ENCODE assay signal across 1 cellular context in the genomic region with DNA sequence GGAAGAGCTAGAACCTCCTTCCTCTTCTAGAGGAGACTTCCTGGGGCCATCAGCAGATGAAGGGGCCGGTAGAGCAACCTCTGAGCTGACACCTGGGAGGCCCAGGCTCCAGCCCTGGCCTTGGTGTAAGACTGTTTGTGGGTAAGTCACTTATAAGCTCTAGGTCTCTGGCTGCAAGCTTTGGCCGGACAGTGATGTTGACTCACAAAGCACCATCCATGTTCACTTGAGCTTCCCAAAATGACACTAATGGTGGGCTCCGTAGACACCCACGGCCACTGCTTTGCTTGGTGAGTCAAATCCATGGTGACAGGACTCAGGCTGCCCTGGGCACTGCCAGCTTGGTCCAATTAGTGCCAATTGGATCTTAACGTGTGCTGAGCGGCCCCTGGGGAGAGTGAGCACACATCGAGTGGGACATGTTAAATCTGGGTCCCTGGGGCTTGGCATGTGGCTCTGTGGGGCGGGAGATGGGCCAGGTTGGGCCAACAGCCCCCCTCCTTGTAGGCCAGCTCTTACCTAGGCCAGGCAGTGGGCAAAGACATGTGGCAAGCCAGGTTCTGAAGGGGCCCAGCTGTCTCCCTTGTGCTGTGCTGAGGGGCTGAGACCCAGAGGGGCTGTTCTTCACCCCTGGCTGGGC.
TF ChIP-seq lines count a peak whose summit lies in the region.

No MANE protein-coding gene starts in this region.

TF ChIP-seq in SK-N-SH treated with all-trans-retinoic acid at 6 μM for 48 hours, 23 proteins besides CTCF, POLR2A, EP300 and RAD21 (continued from another document):
- TF ChIP-seq, protein P1, sequence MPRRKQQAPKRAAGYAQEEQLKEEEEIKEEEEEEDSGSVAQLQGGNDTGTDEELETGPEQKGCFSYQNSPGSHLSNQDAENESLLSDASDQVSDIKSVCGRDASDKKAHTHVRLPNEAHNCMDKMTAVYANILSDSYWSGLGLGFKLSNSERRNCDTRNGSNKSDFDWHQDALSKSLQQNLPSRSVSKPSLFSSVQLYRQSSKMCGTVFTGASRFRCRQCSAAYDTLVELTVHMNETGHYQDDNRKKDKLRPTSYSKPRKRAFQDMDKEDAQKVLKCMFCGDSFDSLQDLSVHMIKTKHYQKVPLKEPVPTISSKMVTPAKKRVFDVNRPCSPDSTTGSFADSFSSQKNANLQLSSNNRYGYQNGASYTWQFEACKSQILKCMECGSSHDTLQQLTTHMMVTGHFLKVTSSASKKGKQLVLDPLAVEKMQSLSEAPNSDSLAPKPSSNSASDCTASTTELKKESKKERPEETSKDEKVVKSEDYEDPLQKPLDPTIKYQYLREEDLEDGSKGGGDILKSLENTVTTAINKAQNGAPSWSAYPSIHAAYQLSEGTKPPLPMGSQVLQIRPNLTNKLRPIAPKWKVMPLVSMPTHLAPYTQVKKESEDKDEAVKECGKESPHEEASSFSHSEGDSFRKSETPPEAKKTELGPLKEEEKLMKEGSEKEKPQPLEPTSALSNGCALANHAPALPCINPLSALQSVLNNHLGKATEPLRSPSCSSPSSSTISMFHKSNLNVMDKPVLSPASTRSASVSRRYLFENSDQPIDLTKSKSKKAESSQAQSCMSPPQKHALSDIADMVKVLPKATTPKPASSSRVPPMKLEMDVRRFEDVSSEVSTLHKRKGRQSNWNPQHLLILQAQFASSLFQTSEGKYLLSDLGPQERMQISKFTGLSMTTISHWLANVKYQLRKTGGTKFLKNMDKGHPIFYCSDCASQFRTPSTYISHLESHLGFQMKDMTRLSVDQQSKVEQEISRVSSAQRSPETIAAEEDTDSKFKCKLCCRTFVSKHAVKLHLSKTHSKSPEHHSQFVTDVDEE (CRISPR knock-in tag; IDR thresholded peaks at IDR 0.05) = no peak
- TF ChIP-seq ESRRG (CRISPR knock-in tag; IDR thresholded peaks at IDR 0.05) = no peak
- TF ChIP-seq, protein P2, sequence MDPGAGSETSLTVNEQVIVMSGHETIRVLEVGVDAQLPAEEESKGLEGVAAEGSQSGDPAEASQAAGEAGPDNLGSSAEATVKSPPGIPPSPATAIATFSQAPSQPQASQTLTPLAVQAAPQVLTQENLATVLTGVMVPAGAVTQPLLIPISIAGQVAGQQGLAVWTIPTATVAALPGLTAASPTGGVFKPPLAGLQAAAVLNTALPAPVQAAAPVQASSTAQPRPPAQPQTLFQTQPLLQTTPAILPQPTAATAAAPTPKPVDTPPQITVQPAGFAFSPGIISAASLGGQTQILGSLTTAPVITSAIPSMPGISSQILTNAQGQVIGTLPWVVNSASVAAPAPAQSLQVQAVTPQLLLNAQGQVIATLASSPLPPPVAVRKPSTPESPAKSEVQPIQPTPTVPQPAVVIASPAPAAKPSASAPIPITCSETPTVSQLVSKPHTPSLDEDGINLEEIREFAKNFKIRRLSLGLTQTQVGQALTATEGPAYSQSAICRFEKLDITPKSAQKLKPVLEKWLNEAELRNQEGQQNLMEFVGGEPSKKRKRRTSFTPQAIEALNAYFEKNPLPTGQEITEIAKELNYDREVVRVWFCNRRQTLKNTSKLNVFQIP (CRISPR knock-in tag; IDR thresholded peaks at IDR 0.05; ENCODE audit: borderline replicate concordance, low read depth) = no peak
- TF ChIP-seq OSR1 (CRISPR knock-in tag; IDR thresholded peaks at IDR 0.05) = no peak
- TF ChIP-seq, protein P3, sequence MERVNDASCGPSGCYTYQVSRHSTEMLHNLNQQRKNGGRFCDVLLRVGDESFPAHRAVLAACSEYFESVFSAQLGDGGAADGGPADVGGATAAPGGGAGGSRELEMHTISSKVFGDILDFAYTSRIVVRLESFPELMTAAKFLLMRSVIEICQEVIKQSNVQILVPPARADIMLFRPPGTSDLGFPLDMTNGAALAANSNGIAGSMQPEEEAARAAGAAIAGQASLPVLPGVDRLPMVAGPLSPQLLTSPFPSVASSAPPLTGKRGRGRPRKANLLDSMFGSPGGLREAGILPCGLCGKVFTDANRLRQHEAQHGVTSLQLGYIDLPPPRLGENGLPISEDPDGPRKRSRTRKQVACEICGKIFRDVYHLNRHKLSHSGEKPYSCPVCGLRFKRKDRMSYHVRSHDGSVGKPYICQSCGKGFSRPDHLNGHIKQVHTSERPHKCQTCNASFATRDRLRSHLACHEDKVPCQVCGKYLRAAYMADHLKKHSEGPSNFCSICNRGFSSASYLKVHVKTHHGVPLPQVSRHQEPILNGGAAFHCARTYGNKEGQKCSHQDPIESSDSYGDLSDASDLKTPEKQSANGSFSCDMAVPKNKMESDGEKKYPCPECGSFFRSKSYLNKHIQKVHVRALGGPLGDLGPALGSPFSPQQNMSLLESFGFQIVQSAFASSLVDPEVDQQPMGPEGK (CRISPR knock-in tag; IDR thresholded peaks at IDR 0.05; ENCODE audit: borderline replicate concordance) = no peak
- no peak for TF ChIP-seq PPARA (CRISPR knock-in tag; IDR thresholded peaks at IDR 0.05; ENCODE audit: borderline replicate concordance)
- TF ChIP-seq ARNTL (CRISPR knock-in tag; IDR thresholded peaks at IDR 0.05; ENCODE audit: borderline replicate concordance, low read depth) = no peak
- TF ChIP-seq SNAI2 (CRISPR knock-in tag; IDR thresholded peaks at IDR 0.05) = no peak
